In genomic region chr9:132877447-132877817, GRCh38 we compare ENCODE assay signal across 9 cellular contexts. TPM values are rescaled to one million over a fixed set of nuclear protein-coding genes. Genes with fewer than 3 reads are reported as not detected.
DNase-seq lines count a peak whose midpoint lies in the region; ATAC-seq, FAIRE-seq and TF ChIP-seq lines count a peak whose summit lies in the region.
"Had no signal": no experiment of that assay in that cellular context is flagged by ENCODE, and none has a peak within 500 bp of the region (broad histone marks: within the 10 kb centered on the region; RNA-seq: fewer than 3 reads in every experiment).

No MANE protein-coding gene starts in this region.

- no peak for TF ChIP-seq EP300 in K562 (IDR thresholded peaks at IDR 0.05; ENCODE audit: low read length)

- ATAC-seq in K562 (no peak), GM21723 (IDR thresholded peaks at IDR 0.05; ENCODE audit: unreplicated experiment) (no peak)

- peaks cover 25 to 46% of the 10 kb centered on the region in 2 experiments; a peak in 4 of 5 replicates for H3K27me3 ChIP-seq in K562 (ENCODE audit: control insufficient read depth in 2 of 2, insufficient read depth in 2 of 2, low read length in 2 of 2)
- H3K27me3 ChIP-seq in mesenchymal stem cell (ENCODE audit: control insufficient read depth in 1 of 2, insufficient read depth in 1 of 2, low read length in 2 of 2): peaks cover 0 to 32% of the 10 kb centered on the region in 2 experiments

- POLR2A ChIA-PET in K562 (lab: Yijun Ruan, JAX): interaction anchor here (0.7 kb wide), 1 partner anchor 8 kb away, joined by 3 read pairs; no protein-coding TSS in a partner anchor

- peak overlapping the region; percentile 96 for H4K8ac ChIP-seq in mesenchymal stem cell (ENCODE audit: low read length)

- in situ Hi-C loops in K562 (cut with MboI): no loop called here

- H3K9me1 ChIP-seq in K562 (ENCODE audit: control insufficient read depth, insufficient read depth, low read length): no peaks in the 10 kb centered on the region

- H3K14ac ChIP-seq in mesenchymal stem cell (ENCODE audit: low read length in 2 of 2): no peak overlapping the region

- H4K20me1 ChIP-seq in K562 (replicated peaks; ENCODE audit: control insufficient read depth, insufficient read depth, low read length): peaks cover 4% of the 10 kb centered on the region; the same call in 1 of the 2 replicates

- peaks cover 4% of the 10 kb centered on the region for H3K79me1 ChIP-seq in mesenchymal stem cell (replicated peaks; ENCODE audit: low read length, poor library complexity, severe bottlenecking)

- peak overlapping the region in 1 of 2 experiments; percentile 92; a peak in 3 of 4 replicates for H3K9ac ChIP-seq in K562 (ENCODE audit: insufficient read depth in 1 of 2, low read depth in 2 of 2, low read length in 2 of 2)
- H3K9ac ChIP-seq in mesenchymal stem cell (ENCODE audit: low read length): peak overlapping the region; percentile 100

- H3K27me3 Mint-ChIP-seq in activated naive CD4-positive, alpha-beta T cell treated with anti-CD3 and anti-CD28 coated beads, Interleukin-2, amount 10 ng/mL, durations not matched to agents 7 days and 5 days: peaks cover 27% of the 10 kb centered on the region
- H3K27me3 Mint-ChIP-seq in type B pancreatic cell: no peaks in the 10 kb centered on the region

- H4K91ac ChIP-seq in mesenchymal stem cell (ENCODE audit: low read length): no peak overlapping the region

- peak overlapping the region in 1 of 2 experiments; percentile 14 for H3K23ac ChIP-seq in mesenchymal stem cell (ENCODE audit: low read length in 2 of 2)

- H3K4me3 Mint-ChIP-seq in activated naive CD4-positive, alpha-beta T cell treated with anti-CD3 and anti-CD28 coated beads, Interleukin-2, amount 10 ng/mL, durations not matched to agents 7 days and 5 days: peak overlapping the region; percentile 70
- H3K4me3 Mint-ChIP-seq in type B pancreatic cell: peak overlapping the region; percentile 84

- H3K4me1 Mint-ChIP-seq in activated naive CD4-positive, alpha-beta T cell treated with anti-CD3 and anti-CD28 coated beads, Interleukin-2, amount 10 ng/mL, durations not matched to agents 7 days and 5 days: peaks cover 24% of the 10 kb centered on the region
- peaks cover 10% of the 10 kb centered on the region for H3K4me1 Mint-ChIP-seq in type B pancreatic cell (ENCODE audit: unreplicated experiment)

- BruUV-seq in K562 (replicated peaks; lab: Mats Ljungman, UMichigan): no TSS peak

- H2AFZ ChIP-seq in K562 (ENCODE audit: low read depth, low read length) (peak overlapping the region; percentile 100), mesenchymal stem cell (ENCODE audit: low read depth, low read length) (peak overlapping the region; percentile 100)

- 32% methylated on average over 9 of the region's 14 CpGs for WGBS in K562 (ENCODE audit: insufficient coverage, low coverage, missing lambda C conversion rate)
- WGBS in mesenchymal stem cell: 55% methylated on average over 14 of the region's 14 CpGs

- DNase-seq in activated naive CD4-positive, alpha-beta T cell treated with anti-CD3 and anti-CD28 coated beads, Interleukin-2, amount 10 ng/mL, durations not matched to agents 7 days and 5 days: no peak
- DNase-seq in activated naive CD4-positive, alpha-beta T cell treated with anti-CD3 and anti-CD28 coated beads, Interleukin-2, amount 50 U/mL, for 16 hours: no peak
- DNase-seq in K562 (ENCODE audit: extremely low read depth in 1 of 4, low spot score in 3 of 4): no peak
- no peak for DNase-seq in mesenchymal stem cell
- no peak for DNase-seq in type B pancreatic cell (ENCODE audit: extremely low spot score, unreplicated experiment)
- no peak for DNase-seq in GM12891 (ENCODE audit: insufficient read length, low spot score)
- DNase-seq in Ammon's horn (ENCODE audit: low spot score): no peak

- no peak for FAIRE-seq in K562 (lab: Jason Lieb, UNC)
- FAIRE-seq in GM12891 (lab: Jason Lieb, UNC): no peak

- no peak overlapping the region for H3K27ac ChIP-seq in K562 (ENCODE audit: extremely low read depth, low read depth, low read length)
- no peak overlapping the region for H3K27ac ChIP-seq in mesenchymal stem cell (ENCODE audit: low read length, poor library complexity, severe bottlenecking)

- no peak for TF ChIP-seq RAD21 in K562 (CRISPR knock-in tag; conservative IDR thresholded peaks at IDR 0.05 in 1 of 2, IDR thresholded peaks at IDR 0.05 in 1 of 2)

- H3K4me2 ChIP-seq in K562 (ENCODE audit: insufficient read depth, low read length) (peak overlapping the region; percentile 95; the same call in 1 of the 2 replicates), mesenchymal stem cell (ENCODE audit: low read length, poor library complexity, severe bottlenecking) (peak overlapping the region; percentile 88)

- no peak overlapping the region for H2BK5ac ChIP-seq in mesenchymal stem cell (ENCODE audit: low read depth, low read length, poor library complexity, severe bottlenecking)

- no peak for TF ChIP-seq CTCF in K562 (IDR thresholded peaks at IDR 0.05 in 2 of 3, conservative IDR thresholded peaks at IDR 0.05 in 1 of 3; ENCODE audit: insufficient read depth in 2 of 3, low read depth in 1 of 3, low read length in 3 of 3)
- TF ChIP-seq CTCF in type B pancreatic cell (conservative IDR thresholded peaks at IDR 0.05): no peak

- intact Hi-C loops in K562 (cut with micrococcal nuclease): no loop called here

- H3K79me2 ChIP-seq in K562 (ENCODE audit: control insufficient read depth, insufficient read depth, low read length): no peaks in the 10 kb centered on the region

- no peak overlapping the region for H2BK120ac ChIP-seq in mesenchymal stem cell (ENCODE audit: low read depth, low read length)

- H3K4me1 ChIP-seq in K562 (replicated peaks in 1 of 2; ENCODE audit: control insufficient read depth in 2 of 2, insufficient read depth in 2 of 2, low read length in 2 of 2): peaks cover 0 to 18% of the 10 kb centered on the region in 2 experiments; a peak in 3 of 5 replicates
- peaks cover 14% of the 10 kb centered on the region for H3K4me1 ChIP-seq in mesenchymal stem cell (ENCODE audit: control insufficient read depth, insufficient read depth, low read depth, low read length)

- no peak for TF ChIP-seq POLR2A in K562 (conservative IDR thresholded peaks at IDR 0.05)
- TF ChIP-seq POLR2A in GM12891 (IDR thresholded peaks at IDR 0.05; ENCODE audit: low read depth, low read length): no peak

- H3K9me3 ChIP-seq in K562 (replicated peaks; ENCODE audit: control insufficient read depth, insufficient read depth, low read depth, low read length): no peaks in the 10 kb centered on the region
- no peaks in the 10 kb centered on the region for H3K9me3 ChIP-seq in mesenchymal stem cell (ENCODE audit: control insufficient read depth, low read length)

- H3K4me3 ChIP-seq in K562 (peak overlapping the region; percentile 100), mesenchymal stem cell (ENCODE audit: insufficient read depth in 1 of 2, low read depth in 1 of 2, low read length in 2 of 2) (peak overlapping the region; percentile 93 to 97)

- H3K36me3 ChIP-seq in K562 (ENCODE audit: control insufficient read depth, insufficient read depth, low read length) (no peaks in the 10 kb centered on the region), mesenchymal stem cell (ENCODE audit: control insufficient read depth in 1 of 2, insufficient read depth in 2 of 2, low read depth in 1 of 2, low read length in 2 of 2) (no peaks in the 10 kb centered on the region)

- H3K4ac ChIP-seq in mesenchymal stem cell (ENCODE audit: low read depth in 1 of 2, low read length in 2 of 2): peak overlapping the region in 1 of 2 experiments; percentile 35

- H2BK15ac ChIP-seq in mesenchymal stem cell (ENCODE audit: low read depth, poor library complexity, severe bottlenecking): no peak overlapping the region

- H3K18ac ChIP-seq in mesenchymal stem cell (ENCODE audit: low read depth in 1 of 2, low read length in 2 of 2): peak overlapping the region in 1 of 2 experiments; percentile 81

- no peak overlapping the region for H2AK5ac ChIP-seq in mesenchymal stem cell (ENCODE audit: low read length, severe bottlenecking)

- no peak overlapping the region for H2BK12ac ChIP-seq in mesenchymal stem cell (ENCODE audit: low read length in 2 of 2)

- H3K36me3 Mint-ChIP-seq in activated naive CD4-positive, alpha-beta T cell treated with anti-CD3 and anti-CD28 coated beads, Interleukin-2, amount 10 ng/mL, durations not matched to agents 7 days and 5 days: no peaks in the 10 kb centered on the region
- no peaks in the 10 kb centered on the region for H3K36me3 Mint-ChIP-seq in type B pancreatic cell

- H3K27ac Mint-ChIP-seq in activated naive CD4-positive, alpha-beta T cell treated with anti-CD3 and anti-CD28 coated beads, Interleukin-2, amount 10 ng/mL, durations not matched to agents 7 days and 5 days: no peak overlapping the region
- no peak overlapping the region for H3K27ac Mint-ChIP-seq in type B pancreatic cell

- CTCF ChIA-PET in activated naive CD4-positive, alpha-beta T cell treated with anti-CD3 and anti-CD28 coated beads, Interleukin-2, amount 10 ng/mL, durations not matched to agents 7 days and 5 days (lab: Charles Lee): no interaction called here
- CTCF ChIA-PET in K562 (lab: Yijun Ruan, JAX; ENCODE audit: low intra/inter-chr PET ratio): no interaction called here

- H3K9me3 Mint-ChIP-seq in activated naive CD4-positive, alpha-beta T cell treated with anti-CD3 and anti-CD28 coated beads, Interleukin-2, amount 10 ng/mL, durations not matched to agents 7 days and 5 days: no peaks in the 10 kb centered on the region
- H3K9me3 Mint-ChIP-seq in type B pancreatic cell: no peaks in the 10 kb centered on the region

RNA-seq across cellular contexts. Expression of gene AK8, which starts 0.7 kb away (rescaled TPM):
- not detected in 2 replicates for total RNA-seq in K562 (2011; cell fraction: chromatin; rRNA removed; ENCODE audit: low replicate concordance)
- not detected in 2 replicates for total RNA-seq in K562 (2011; cell fraction: nucleolus; rRNA removed)
- 0.22 TPM in 1 of 2 replicates, not detected in the other for total RNA-seq in K562 (2011; cell fraction: nucleoplasm; rRNA removed)
- total RNA-seq in K562 (2014; rRNA removed) (not detected in 2 replicates), K562 (2014; rRNA removed; fragmentation: Illumina TruSeq; extraction: Trizol) (not detected in 2 replicates), K562 (2015; rRNA removed; fragmentation: Illumina TruSeq; extraction: Trizol) (not detected in 2 replicates), K562 (2021) (not detected in 2 replicates), type B pancreatic cell (ENCODE audit: low replicate concordance) (4.6 and 5.5 TPM in 2 replicates)
- polyA plus RNA-seq in K562 (2011; rRNA removed) (0.03 TPM in 1 of 2 replicates, not detected in the other), K562 (2014; fragmentation: Illumina TruSeq; extraction: Trizol) (not detected in 2 replicates), K562 (2014; fragmentation: Nextera tagmentation; extraction: Ambion mirVana) (under 1 TPM; 0.06 to 0.37 TPM), K562 (2014; rRNA removed) (not detected in 2 replicates)
- not detected in 2 replicates for polyA plus RNA-seq in K562 (2011; cell fraction: cytosol; rRNA removed)
- 0.06 and 0.09 TPM in 2 replicates for polyA plus RNA-seq in K562 (2011; cell fraction: nucleus; rRNA removed)
- 0.05 and 0.36 TPM in 2 replicates for polyA plus RNA-seq in K562 (2012)
- polyA minus RNA-seq in K562 (2011; rRNA and poly(A)+ RNA removed): 0.09 TPM in 1 of 2 replicates, not detected in the other
- not detected in 2 replicates for polyA minus RNA-seq in K562 (2011; cell fraction: cytosol; rRNA and poly(A)+ RNA removed)
- 0.22 and 0.27 TPM in 2 replicates for polyA minus RNA-seq in K562 (2011; cell fraction: nucleus; rRNA and poly(A)+ RNA removed)
- polyA plus RNA-seq in mesenchymal stem cell (2013, experiment 1 of 2): 0.14 TPM
- 0.26 TPM for polyA plus RNA-seq in mesenchymal stem cell (2013, experiment 2 of 2)
- 0.91 TPM for polyA plus RNA-seq in GM12891 (2012; ENCODE audit: low read depth, missing spikeins)
- total RNA-seq: T-helper 1 cell treated with Interleukin-12 subunit alpha and Interleukin-12 subunit beta and Interleukin-4 antibody, amounts not matched to agents 30 ng/mL and 1 ng/mL, for 36 hours had no signal

RNA-seq across cellular contexts. Expression of gene SPACA9, which starts 1.3 kb away (rescaled TPM):
- 0.33 and 0.46 TPM in 2 replicates for total RNA-seq in K562 (2011; cell fraction: chromatin; rRNA removed; ENCODE audit: low replicate concordance)
- 0.17 and 0.26 TPM in 2 replicates for total RNA-seq in K562 (2011; cell fraction: nucleolus; rRNA removed)
- 0.37 and 0.69 TPM in 2 replicates for total RNA-seq in K562 (2011; cell fraction: nucleoplasm; rRNA removed)
- total RNA-seq in K562 (2014; rRNA removed) (0.36 and 0.41 TPM in 2 replicates), K562 (2014; rRNA removed; fragmentation: Illumina TruSeq; extraction: Trizol) (0.33 and 0.54 TPM in 2 replicates), K562 (2015; rRNA removed; fragmentation: Illumina TruSeq; extraction: Trizol) (0.22 and 0.30 TPM in 2 replicates), K562 (2021) (0.38 and 0.40 TPM in 2 replicates), type B pancreatic cell (ENCODE audit: low replicate concordance) (5.2 and 8.3 TPM in 2 replicates)
- polyA plus RNA-seq in K562 (2011; rRNA removed) (0.45 and 0.61 TPM in 2 replicates), K562 (2014; fragmentation: Illumina TruSeq; extraction: Trizol) (0.51 and 0.75 TPM in 2 replicates), K562 (2014; fragmentation: Nextera tagmentation; extraction: Ambion mirVana) (under 1 TPM; 0.06 to 0.17 TPM), K562 (2014; rRNA removed) (0.41 and 0.71 TPM in 2 replicates)
- 0.53 and 0.70 TPM in 2 replicates for polyA plus RNA-seq in K562 (2011; cell fraction: cytosol; rRNA removed)
- polyA plus RNA-seq in K562 (2011; cell fraction: nucleus; rRNA removed): 0.38 and 0.73 TPM in 2 replicates
- polyA plus RNA-seq in K562 (2012): 0.48 and 1.8 TPM in 2 replicates
- polyA minus RNA-seq in K562 (2011; rRNA and poly(A)+ RNA removed): 0.15 and 0.25 TPM in 2 replicates
- polyA minus RNA-seq in K562 (2011; cell fraction: cytosol; rRNA and poly(A)+ RNA removed): 0.57 TPM in 1 of 2 replicates, not detected in the other
- polyA minus RNA-seq in K562 (2011; cell fraction: nucleus; rRNA and poly(A)+ RNA removed): 0.13 and 0.22 TPM in 2 replicates
- 4.2 TPM for polyA plus RNA-seq in mesenchymal stem cell (2013, experiment 1 of 2)
- polyA plus RNA-seq in mesenchymal stem cell (2013, experiment 2 of 2): 4.3 TPM
- polyA plus RNA-seq in GM12891 (2012; ENCODE audit: low read depth, missing spikeins): 1.6 TPM
